8 cellular contexts compared by ENCODE assay signal in genomic region chr6:30647802-30648460, GRCh38. TPM values are rescaled to one million over a fixed set of nuclear protein-coding genes. Genes with fewer than 3 reads are reported as not detected.
A peak's percentile ranks its signal among the peaks of the same experiment; 100 is the strongest.
DNase-seq lines count a peak whose midpoint lies in the region; ATAC-seq and TF ChIP-seq lines count a peak whose summit lies in the region.

No MANE protein-coding gene starts in this region.

- no peak for TF ChIP-seq CTCF in prostate gland (IDR thresholded peaks at IDR 0.05)

- TF ChIP-seq POLR2A in prostate gland (IDR thresholded peaks at IDR 0.05) = no peak

- peak overlapping the region; percentile 89 to 90 for H3K4me3 ChIP-seq in prostate gland

- H3K36me3 ChIP-seq in prostate gland = peaks cover 0 to 7% of the 10 kb centered on the region in 2 donors

- H3K36me3 Mint-ChIP-seq in activated CD4-positive, alpha-beta T cell treated with anti-CD3 and anti-CD28 coated beads, Interleukin-2, amount 10 ng/mL, durations not matched to agents 24 days and 14 days (ENCODE audit: low read depth) = peaks cover 34% of the 10 kb centered on the region

- no peaks in the 10 kb centered on the region for H3K27me3 Mint-ChIP-seq in activated CD4-positive, alpha-beta T cell treated with anti-CD3 and anti-CD28 coated beads, Interleukin-2, amount 10 ng/mL, durations not matched to agents 24 days and 14 days

- intact Hi-C loops in activated CD4-positive, alpha-beta T cell treated with anti-CD3 and anti-CD28 coated beads, Interleukin-2, amount 10 ng/mL, durations not matched to agents 24 days and 14 days (cut with micrococcal nuclease) = loop anchor here (1.0 to 2.0 kb wide), 6 partner anchors 18 to 77 kb away; partner anchors contain the start of genes ABCF1, ATAT1, DHX16 and MDC1
- intact Hi-C loops in prostate gland (cut with DNase I) = no loop called here

- H3K9me3 ChIP-seq in prostate gland = no peaks in the 10 kb centered on the region

- H3K27ac Mint-ChIP-seq in activated CD4-positive, alpha-beta T cell treated with anti-CD3 and anti-CD28 coated beads, Interleukin-2, amount 10 ng/mL, durations not matched to agents 24 days and 14 days = peak overlapping the region; percentile 94

- H3K4me1 Mint-ChIP-seq in activated CD4-positive, alpha-beta T cell treated with anti-CD3 and anti-CD28 coated beads, Interleukin-2, amount 10 ng/mL, durations not matched to agents 24 days and 14 days = peaks cover 26% of the 10 kb centered on the region

- peak; percentile 50 for ATAC-seq in HG03095 (IDR thresholded peaks at IDR 0.05; ENCODE audit: unreplicated experiment)

- H3K27me3 ChIP-seq in prostate gland (replicated peaks; ENCODE audit: insufficient read depth) = no peaks in the 10 kb centered on the region

- no peaks in the 10 kb centered on the region for H3K4me1 ChIP-seq in prostate gland (replicated peaks)

- H3K27ac ChIP-seq in prostate gland = peak overlapping the region; percentile 94 to 96

- peak overlapping the region; percentile 91 for H3K4me3 Mint-ChIP-seq in activated CD4-positive, alpha-beta T cell treated with anti-CD3 and anti-CD28 coated beads, Interleukin-2, amount 10 ng/mL, durations not matched to agents 24 days and 14 days

- no peaks in the 10 kb centered on the region for H3K9me3 Mint-ChIP-seq in activated CD4-positive, alpha-beta T cell treated with anti-CD3 and anti-CD28 coated beads, Interleukin-2, amount 10 ng/mL, durations not matched to agents 24 days and 14 days

- DNase-seq in COR-L47 (lab: John Stamatoyannopoulos, UW) = peak; percentile 76
- no peak for DNase-seq in activated CD4-positive, alpha-beta T cell treated with anti-CD3 and anti-CD28 coated beads, Interleukin-2, amount 10 ng/mL, durations not matched to agents 24 days and 14 days
- peak; percentile 49 for DNase-seq in foreskin melanocyte
- no peak for DNase-seq in prostate gland (ENCODE audit: low spot score)
- DNase-seq in NCI-H2196 (lab: John Stamatoyannopoulos, UW; ENCODE audit: unreplicated experiment) = no peak
- no peak for DNase-seq in NK-92 (lab: John Stamatoyannopoulos, UW; ENCODE audit: unreplicated experiment)
- DNase-seq in NCI-H446 (lab: John Stamatoyannopoulos, UW) = no peak

- WGBS in prostate gland = 10% methylated on average over 20 of the region's 21 CpGs

RNA-seq across cellular contexts. Expression of gene C6orf136, which starts 1.0 kb away (rescaled TPM):
- total RNA-seq in activated CD4-positive, alpha-beta T cell treated with anti-CD3 and anti-CD28 coated beads, Interleukin-2, amount 10 ng/mL, durations not matched to agents 24 days and 14 days = 28.9 and 39.4 TPM in 2 replicates
- 10 to 100 TPM; 12.8 to 18.5 TPM for total RNA-seq in prostate gland

RNA-seq across cellular contexts. Expression of gene ATAT1, which starts 21.3 kb away (rescaled TPM):
- total RNA-seq in activated CD4-positive, alpha-beta T cell treated with anti-CD3 and anti-CD28 coated beads, Interleukin-2, amount 10 ng/mL, durations not matched to agents 24 days and 14 days = 11.4 and 14.4 TPM in 2 replicates
- total RNA-seq in prostate gland = 10 to 100 TPM in 1 of 2 donors, 1 to 10 TPM in 1; 8.7 to 11.0 TPM

RNA-seq across cellular contexts. Expression of gene DHX16, which starts 24.9 kb away (rescaled TPM):
- total RNA-seq in activated CD4-positive, alpha-beta T cell treated with anti-CD3 and anti-CD28 coated beads, Interleukin-2, amount 10 ng/mL, durations not matched to agents 24 days and 14 days = 53.4 and 56.7 TPM in 2 replicates
- total RNA-seq in prostate gland = 10 to 100 TPM; 26.4 to 41.0 TPM

RNA-seq across cellular contexts. Expression of gene MRPS18B, which starts 30.3 kb away (rescaled TPM):
- 79.4 and 83.6 TPM in 2 replicates for total RNA-seq in activated CD4-positive, alpha-beta T cell treated with anti-CD3 and anti-CD28 coated beads, Interleukin-2, amount 10 ng/mL, durations not matched to agents 24 days and 14 days
- total RNA-seq in prostate gland = 10 to 100 TPM; 63.6 to 69.2 TPM

RNA-seq across cellular contexts. Expression of gene PPP1R10, which starts 30.9 kb away (rescaled TPM):
- total RNA-seq in activated CD4-positive, alpha-beta T cell treated with anti-CD3 and anti-CD28 coated beads, Interleukin-2, amount 10 ng/mL, durations not matched to agents 24 days and 14 days = 106 and 107 TPM in 2 replicates
- total RNA-seq in prostate gland = 10 to 100 TPM; 40.0 to 51.0 TPM

Comparison
In these comparisons a context has a peak if more than half of its experiments do, and no peak if none do; other contexts are left out.
1. DNase-seq: peak in COR-L47 (single experiment) and foreskin melanocyte (single experiment); none in activated CD4-positive, alpha-beta T cell treated with anti-CD3 and anti-CD28 coated beads, Interleukin-2, amount 10 ng/mL, durations not matched to agents 24 days and 14 days (single experiment), prostate gland (single experiment), NCI-H2196 (single experiment), NK-92 (single experiment) and NCI-H446 (0 of 2).